22 cellular contexts compared by ENCODE assay signal in genomic region chr14:64610049-64610746, GRCh38.
DNase-seq lines count a peak whose midpoint lies in the region; FAIRE-seq and TF ChIP-seq lines count a peak whose summit lies in the region.
"Had no signal": no experiment of that assay in that cellular context is flagged by ENCODE, and none has a peak within 500 bp of the region (broad histone marks: within the 10 kb centered on the region; RNA-seq: fewer than 3 reads in every experiment).

No MANE protein-coding gene starts in this region.

- no peaks in the 10 kb centered on the region for H3K9me3 ChIP-seq in muscle layer of colon (ENCODE audit: low read length)
- H3K9me3 ChIP-seq in testis = no peaks in the 10 kb centered on the region
- H3K9me3 ChIP-seq: breast epithelium, psoas muscle had no signal

- H3K9me3 Mint-ChIP-seq in activated CD4-positive, alpha-beta memory T cell treated with anti-CD3 and anti-CD28 coated beads for 36 hours = no peaks in the 10 kb centered on the region
- H3K9me3 Mint-ChIP-seq: CD4-positive, CD25-positive, alpha-beta regulatory T cell; HFFc6; WTC11 had no signal

- H3K27ac Mint-ChIP-seq in activated CD4-positive, alpha-beta memory T cell treated with anti-CD3 and anti-CD28 coated beads for 36 hours = no peak overlapping the region
- H3K27ac Mint-ChIP-seq: CD4-positive, CD25-positive, alpha-beta regulatory T cell; WTC11 had no signal

- DNase-seq in HTR-8/SVneo (ENCODE audit: insufficient read length, low spot score) (no peak), NCI-H146 treated with DMSO at 0.1 percent for 48 hours (lab: John Stamatoyannopoulos, UW; ENCODE audit: unreplicated experiment) (peak; percentile 7), NCI-H510A treated with DMSO at 0.1 percent for 48 hours (lab: John Stamatoyannopoulos, UW) (peak; percentile 60), kidney tubule cell (ENCODE audit: low spot score) (no peak), anterior cingulate cortex (lab: John Stamatoyannopoulos, UW) (no peak), testis (no peak)
- no peak for DNase-seq in activated CD4-positive, alpha-beta memory T cell treated with anti-CD3 and anti-CD28 coated beads for 36 hours
- DNase-seq: activated CD4-positive, alpha-beta T cell treated with anti-CD3 and anti-CD28 coated beads, Interleukin-2, amount 50 U/mL, for 48 hours; CD4-positive, CD25-positive, alpha-beta regulatory T cell; effector memory CD4-positive, alpha-beta T cell; HFFc6; hippocampal formation; Kasumi-1; NCI-H1105; NCI-H446 treated with DMSO at 0.1 percent for 48 hours; psoas muscle; T-helper 9 cell had no signal

- POLR2A ChIA-PET in activated CD4-positive, alpha-beta memory T cell treated with anti-CD3 and anti-CD28 coated beads for 36 hours (lab: Charles Lee) = no interaction called here

- peak; percentile 93 for FAIRE-seq in HTR-8/SVneo (lab: Jason Lieb, UNC)
- FAIRE-seq: colon, frontal cortex had no signal

- H3K36me3 ChIP-seq in muscle layer of colon (ENCODE audit: insufficient read depth, low read length) = no peaks in the 10 kb centered on the region
- no peaks in the 10 kb centered on the region for H3K36me3 ChIP-seq in testis (ENCODE audit: low read depth, missing control alignments)
- H3K36me3 ChIP-seq: breast epithelium had no signal

- CTCF ChIA-PET in activated CD4-positive, alpha-beta memory T cell treated with anti-CD3 and anti-CD28 coated beads for 36 hours (lab: Charles Lee) = interaction anchor here (1.1 kb wide), 1 partner anchor 213 kb away, joined by 4 read pairs; no protein-coding TSS in a partner anchor

- H3K27ac ChIP-seq in muscle layer of colon (ENCODE audit: low read depth, low read length) = peak overlapping the region; percentile 74
- H3K27ac ChIP-seq in testis = no peak overlapping the region
- H3K27ac ChIP-seq: psoas muscle had no signal

- intact Hi-C loops in activated CD4-positive, alpha-beta memory T cell treated with anti-CD3 and anti-CD28 coated beads for 36 hours (cut with micrococcal nuclease) = no loop called here
- intact Hi-C loops in testis (cut with DNase I; ENCODE audit: low total_unique reads) = no loop called here

- no peak for TF ChIP-seq CTCF in testis (IDR thresholded peaks at IDR 0.05)

- H3K27me3 Mint-ChIP-seq in activated CD4-positive, alpha-beta memory T cell treated with anti-CD3 and anti-CD28 coated beads for 36 hours = peaks cover 2% of the 10 kb centered on the region

- H3K4me3 Mint-ChIP-seq in activated CD4-positive, alpha-beta memory T cell treated with anti-CD3 and anti-CD28 coated beads for 36 hours = no peak overlapping the region
- H3K4me3 Mint-ChIP-seq: CD4-positive, CD25-positive, alpha-beta regulatory T cell; HFFc6; WTC11 had no signal

- H3K36me3 Mint-ChIP-seq in activated CD4-positive, alpha-beta memory T cell treated with anti-CD3 and anti-CD28 coated beads for 36 hours = no peaks in the 10 kb centered on the region
- H3K36me3 Mint-ChIP-seq: CD4-positive, CD25-positive, alpha-beta regulatory T cell; WTC11 had no signal

- H3K27me3 ChIP-seq in muscle layer of colon (ENCODE audit: control insufficient read depth in 1 of 2, insufficient read depth in 2 of 2, low read length in 2 of 2) (no peaks in the 10 kb centered on the region), testis (no peaks in the 10 kb centered on the region)
- H3K27me3 ChIP-seq: breast epithelium had no signal

- H3K4me3 ChIP-seq in muscle layer of colon (ENCODE audit: low read depth in 1 of 2, low read length in 2 of 2) (no peak overlapping the region), testis (no peak overlapping the region)
- H3K4me3 ChIP-seq: breast epithelium, psoas muscle had no signal

- H3K9ac ChIP-seq in muscle layer of colon (ENCODE audit: low read length) = no peak overlapping the region

- H3K4me1 ChIP-seq in muscle layer of colon (ENCODE audit: insufficient read depth, low read length) (peaks cover 45% of the 10 kb centered on the region), testis (peaks cover 6% of the 10 kb centered on the region)

- no peaks in the 10 kb centered on the region for H3K4me1 Mint-ChIP-seq in activated CD4-positive, alpha-beta memory T cell treated with anti-CD3 and anti-CD28 coated beads for 36 hours (ENCODE audit: low read depth)
- H3K4me1 Mint-ChIP-seq: CD4-positive, CD25-positive, alpha-beta regulatory T cell had no signal

- no peak for TF ChIP-seq POLR2A in testis (IDR thresholded peaks at IDR 0.05)

- WGBS in testis, 2 donors = 91 to 94% methylated on average over 5 of the region's 5 CpGs

Comparison
In these comparisons a context has a peak if more than half of its experiments do, and no peak if none do; other contexts are left out.
1. DNase-seq: peak in NCI-H146 treated with DMSO at 0.1 percent for 48 hours (single experiment) and NCI-H510A treated with DMSO at 0.1 percent for 48 hours (single experiment); none in HTR-8/SVneo (single experiment), kidney tubule cell (single experiment), anterior cingulate cortex (0 of 58), activated CD4-positive, alpha-beta memory T cell treated with anti-CD3 and anti-CD28 coated beads for 36 hours (single experiment) and testis (single experiment).